In the genomic region with DNA sequence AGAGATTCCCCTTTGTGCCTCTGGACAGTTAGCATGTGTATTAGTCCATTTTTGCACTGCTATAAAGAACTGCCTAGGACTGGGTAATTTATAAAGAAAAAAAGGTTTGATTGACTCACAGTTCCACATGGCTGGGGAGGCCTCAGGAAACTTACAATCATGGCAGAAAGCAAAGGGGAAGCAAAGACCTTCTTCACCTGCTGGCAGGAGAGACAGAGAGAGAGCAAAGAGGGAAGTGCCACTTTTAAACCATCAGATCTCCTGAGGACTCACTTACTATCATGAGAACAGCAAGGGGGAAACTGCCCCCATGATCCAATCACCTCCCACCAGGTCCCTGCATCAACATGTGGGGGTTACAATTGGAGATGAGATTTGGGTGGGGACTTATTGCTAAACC, we compare ENCODE assay signal across 31 cellular contexts. TPM values are rescaled to one million over a fixed set of nuclear protein-coding genes. Genes with fewer than 3 reads are reported as not detected.
"Had no signal": no experiment of that assay in that cellular context is flagged by ENCODE, and none has a peak within 500 bp of the region (broad histone marks: within the 10 kb centered on the region; RNA-seq: fewer than 3 reads in every experiment).

No MANE protein-coding gene starts in this region.

- H3K9me3 Mint-ChIP-seq: activated CD4-positive, alpha-beta memory T cell treated with anti-CD3 and anti-CD28 coated beads for 36 hours; activated CD4-positive, alpha-beta T cell treated with anti-CD3 and anti-CD28 coated beads, Interleukin-2, amount 10 ng/mL, durations not matched to agents 24 days and 14 days; activated naive CD4-positive, alpha-beta T cell treated with anti-CD3 and anti-CD28 coated beads, Interleukin-2, amount 10 ng/mL, durations not matched to agents 7 days and 5 days; activated naive CD4-positive, alpha-beta T cell treated with anti-CD3 and anti-CD28 coated beads, Interleukin-2, amount 50 U/mL, for 72 hours; activated T-helper 1 cell treated with anti-CD3 and anti-CD28 coated beads, Interleukin-12 subunit alpha, Interleukin-12 subunit beta, Interleukin-2, Interleukin-4 antibody, amounts not matched to agents 30 ng/mL and 10 ng/mL and 1 ng/mL, durations not matched to agents 14 hours and 24 hours and 36 hours; activated T-helper 2 cell treated with anti-CD3 and anti-CD28 coated beads, Interferon-gamma antibody, Interleukin-2, Interleukin-4, amounts not matched to agents 10 μg/mL and 5 μg/mL and 100 μg/mL, durations not matched to agents 14 hours and 24 hours and 36 hours; central memory CD8-positive, alpha-beta T cell; dendritic cell treated with granulocyte-macrophage colony-stimulating factor and Interleukin-4, amounts not matched to agents 40 ng/mL and 50 ng/mL, for 4 days; endodermal cell had no signal

- H3K4me1 Mint-ChIP-seq: central memory CD8-positive, alpha-beta T cell had no signal

- H3K4me1 ChIP-seq: foreskin keratinocyte had no signal

- H3K4me3 Mint-ChIP-seq: activated CD4-positive, alpha-beta memory T cell treated with anti-CD3 and anti-CD28 coated beads for 36 hours; activated CD4-positive, alpha-beta T cell treated with anti-CD3 and anti-CD28 coated beads for 36 hours; activated CD4-positive, alpha-beta T cell treated with anti-CD3 and anti-CD28 coated beads, Interleukin-2, amount 10 ng/mL, durations not matched to agents 24 days and 14 days; activated CD8-positive, alpha-beta memory T cell treated with anti-CD3 and anti-CD28 coated beads, Interleukin-2, amount 10 ng/mL, durations not matched to agents 7 days and 5 days; activated CD8-positive, alpha-beta T cell treated with anti-CD3 and anti-CD28 coated beads, Interleukin-2, amount 10 ng/mL, durations not matched to agents 7 days and 5 days; activated naive CD4-positive, alpha-beta T cell treated with anti-CD3 and anti-CD28 coated beads, Interleukin-2, amount 10 ng/mL, durations not matched to agents 7 days and 5 days; activated T-helper 1 cell treated with anti-CD3 and anti-CD28 coated beads, Interleukin-12 subunit alpha, Interleukin-12 subunit beta, Interleukin-2, Interleukin-4 antibody, amounts not matched to agents 30 ng/mL and 10 ng/mL and 1 ng/mL, durations not matched to agents 14 hours and 24 hours and 36 hours; central memory CD8-positive, alpha-beta T cell; dendritic cell treated with granulocyte-macrophage colony-stimulating factor and Interleukin-4, amounts not matched to agents 40 ng/mL and 50 ng/mL, for 4 days; endodermal cell had no signal

- H3K4me3 ChIP-seq: coronary artery, dorsolateral prefrontal cortex, gastrocnemius medialis, heart left ventricle had no signal

- H3K9me3 ChIP-seq: gastrocnemius medialis, heart left ventricle had no signal

- H3K36me3 Mint-ChIP-seq: activated CD4-positive, alpha-beta memory T cell treated with anti-CD3 and anti-CD28 coated beads for 36 hours; activated CD8-positive, alpha-beta memory T cell treated with anti-CD3 and anti-CD28 coated beads, Interleukin-2, amount 10 ng/mL, durations not matched to agents 7 days and 5 days; activated naive CD4-positive, alpha-beta T cell treated with anti-CD3 and anti-CD28 coated beads, Interleukin-2, amount 10 ng/mL, durations not matched to agents 7 days and 5 days had no signal

- H3K27ac ChIP-seq: brain microvascular endothelial cell, coronary artery, dorsolateral prefrontal cortex, foreskin keratinocyte, gastrocnemius medialis, heart left ventricle had no signal

- H3K27ac Mint-ChIP-seq: activated CD4-positive, alpha-beta memory T cell treated with anti-CD3 and anti-CD28 coated beads for 36 hours; activated CD4-positive, alpha-beta T cell treated with anti-CD3 and anti-CD28 coated beads for 36 hours; activated CD4-positive, alpha-beta T cell treated with anti-CD3 and anti-CD28 coated beads, Interleukin-2, amount 10 ng/mL, durations not matched to agents 24 days and 14 days; activated CD8-positive, alpha-beta memory T cell treated with anti-CD3 and anti-CD28 coated beads, Interleukin-2, amount 10 ng/mL, durations not matched to agents 7 days and 5 days; activated CD8-positive, alpha-beta T cell treated with anti-CD3 and anti-CD28 coated beads, Interleukin-2, amount 10 ng/mL, durations not matched to agents 7 days and 5 days; activated naive CD4-positive, alpha-beta T cell treated with anti-CD3 and anti-CD28 coated beads, Interleukin-2, amount 10 ng/mL, durations not matched to agents 7 days and 5 days; activated naive CD4-positive, alpha-beta T cell treated with anti-CD3 and anti-CD28 coated beads, Interleukin-2, amount 50 U/mL, for 72 hours; activated T-helper 1 cell treated with anti-CD3 and anti-CD28 coated beads, Interleukin-12 subunit alpha, Interleukin-12 subunit beta, Interleukin-2, Interleukin-4 antibody, amounts not matched to agents 30 ng/mL and 10 ng/mL and 1 ng/mL, durations not matched to agents 14 hours and 24 hours and 36 hours; activated T-helper 2 cell treated with anti-CD3 and anti-CD28 coated beads, Interferon-gamma antibody, Interleukin-2, Interleukin-4, amounts not matched to agents 10 μg/mL and 5 μg/mL and 100 μg/mL, durations not matched to agents 14 hours and 24 hours and 36 hours; dendritic cell treated with granulocyte-macrophage colony-stimulating factor and Interleukin-4, amounts not matched to agents 40 ng/mL and 50 ng/mL, for 4 days; endodermal cell had no signal

- H3K36me3 ChIP-seq: brain microvascular endothelial cell, gastrocnemius medialis, heart left ventricle had no signal

- DNase-seq: activated CD4-positive, alpha-beta memory T cell treated with anti-CD3 and anti-CD28 coated beads for 36 hours; activated CD4-positive, alpha-beta T cell treated with anti-CD3 and anti-CD28 coated beads for 36 hours; activated CD4-positive, alpha-beta T cell treated with anti-CD3 and anti-CD28 coated beads, Interleukin-2, amount 10 ng/mL, durations not matched to agents 24 days and 14 days; activated CD4-positive, CD25-positive, alpha-beta regulatory T cell; activated CD4-positive, CD25-positive, alpha-beta regulatory T cell treated with anti-CD3 and anti-CD28 coated beads, Interleukin-2, amount 50 U/mL, for 72 hours; activated CD8-positive, alpha-beta memory T cell treated with anti-CD3 and anti-CD28 coated beads, Interleukin-2, amount 10 ng/mL, durations not matched to agents 7 days and 5 days; activated CD8-positive, alpha-beta memory T cell treated with anti-CD3 and anti-CD28 coated beads, Interleukin-2, amount 50 U/mL, for 4 hours; activated CD8-positive, alpha-beta T cell treated with anti-CD3 and anti-CD28 coated beads, Interleukin-2, amount 10 ng/mL, durations not matched to agents 7 days and 5 days; activated gamma-delta T cell; activated naive CD4-positive, alpha-beta T cell; activated naive CD4-positive, alpha-beta T cell treated with anti-CD3 and anti-CD28 coated beads, Interleukin-2, amount 10 ng/mL, durations not matched to agents 7 days and 5 days; activated T-cell treated with anti-CD3 and anti-CD28 coated beads, Interleukin-2, amount 50 U/mL, for 1 hour; activated T-cell treated with anti-CD3 and anti-CD28 coated beads, Interleukin-2, amount 50 U/mL, for 48 hours; amniotic stem cell; anterior cingulate cortex; brain microvascular endothelial cell; dorsolateral prefrontal cortex; effector memory CD4-positive, alpha-beta T cell; endodermal cell; foreskin keratinocyte; gastrocnemius medialis; glutamatergic neuron; heart left ventricle; T-helper 2 cell had no signal

- ATAC-seq: activated CD4-positive, alpha-beta T cell treated with anti-CD3 and anti-CD28 coated beads for 36 hours; activated CD8-positive, alpha-beta memory T cell treated with anti-CD3 and anti-CD28 coated beads, Interleukin-2, amount 10 ng/mL, durations not matched to agents 7 days and 5 days; activated CD8-positive, alpha-beta T cell treated with anti-CD3 and anti-CD28 coated beads, Interleukin-2, amount 10 ng/mL, durations not matched to agents 7 days and 5 days; activated naive CD4-positive, alpha-beta T cell treated with anti-CD3 and anti-CD28 coated beads, Interleukin-2, amount 50 U/mL, for 72 hours; esophagus mucosa; foreskin keratinocyte; gastrocnemius medialis; heart left ventricle had no signal

RNA-seq across cellular contexts. Expression of a gene that starts 6.0 kb away (rescaled TPM):
- polyA plus RNA-seq: heart left ventricle had no signal
